13 cellular contexts compared by ENCODE assay signal in genomic region chr18:36441872-36442271, GRCh38.
DNase-seq lines count a peak whose midpoint lies in the region; ATAC-seq and TF ChIP-seq lines count a peak whose summit lies in the region.
"Had no signal": no experiment of that assay in that cellular context is flagged by ENCODE, and none has a peak within 500 bp of the region (broad histone marks: within the 10 kb centered on the region; RNA-seq: fewer than 3 reads in every experiment).

No MANE protein-coding gene starts in this region.

- H3F3A ChIP-seq in PC-3 (ENCODE audit: low read length, unreplicated experiment) = no peaks in the 10 kb centered on the region

- CTCF ChIA-PET in PC-3 (lab: Charles Lee) = no interaction called here

- H3K4me2 ChIP-seq in PC-3 (ENCODE audit: low read length) = no peak overlapping the region

- H3K9ac ChIP-seq in PC-3 (ENCODE audit: low read length) = no peak overlapping the region

- no peaks in the 10 kb centered on the region for H3K9me2 ChIP-seq in PC-3 (replicated peaks; ENCODE audit: low read length)

- POLR2A ChIA-PET in PC-3 (lab: Charles Lee; ENCODE audit: unreplicated experiment) = no interaction called here

- H3K36me3 ChIP-seq in PC-3 (ENCODE audit: low read depth, low read length) = no peaks in the 10 kb centered on the region

- peak; percentile 94 for DNase-seq in AG10803 (ENCODE audit: low read depth)
- peak; percentile 12 for DNase-seq in PC-3
- peak; percentile 81 for DNase-seq in epithelial cell of proximal tubule (ENCODE audit: low read depth)
- no peak for DNase-seq in omental fat pad (ENCODE audit: low spot score)
- DNase-seq in NCI-H1092 treated with DMSO at 0.1 percent for 48 hours (lab: John Stamatoyannopoulos, UW) = no peak
- DNase-seq in NCI-H146 treated with DMSO at 0.1 percent for 48 hours (lab: John Stamatoyannopoulos, UW; ENCODE audit: unreplicated experiment) = no peak
- no peak for DNase-seq in activated CD4-positive, alpha-beta T cell treated with anti-CD3 and anti-CD28 coated beads for 48 hours
- DNase-seq: CD8-positive, alpha-beta memory T cell; effector memory CD8-positive, alpha-beta T cell; stimulated activated CD4-positive, alpha-beta T cell treated with anti-CD3 and anti-CD28 coated beads, Interleukin-12 subunit alpha, Interleukin-12 subunit beta, amount 100 ng/mL, for 4 hours; stimulated activated naive CD4-positive, alpha-beta T cell treated with Interleukin-2 at 50 U/mL for 16 hours had no signal

- peaks cover 21% of the 10 kb centered on the region for H3K4me1 ChIP-seq in PC-3 (ENCODE audit: insufficient read depth, low read length)

- no peak overlapping the region for H3K4me3 ChIP-seq in AG10803 (ENCODE audit: low read length)
- no peak overlapping the region for H3K4me3 ChIP-seq in PC-3 (ENCODE audit: low read length)
- peak overlapping the region; percentile 1 for H3K4me3 ChIP-seq in epithelial cell of proximal tubule (ENCODE audit: low read depth, low read length)
- H3K4me3 ChIP-seq: lung had no signal

- H2AFZ ChIP-seq in PC-3 (ENCODE audit: low read length) = no peak overlapping the region

- BruUV-seq in PC-3 (replicated peaks; lab: Mats Ljungman, UMichigan) = no TSS peak

- H3K79me2 ChIP-seq in PC-3 (ENCODE audit: low read length) = no peaks in the 10 kb centered on the region

- H4K20me1 ChIP-seq in PC-3 (ENCODE audit: low read length) = no peaks in the 10 kb centered on the region

- intact Hi-C loops in PC-3 (cut with micrococcal nuclease) = no loop called here

- H3K27me3 ChIP-seq in PC-3 (ENCODE audit: low read length) = no peaks in the 10 kb centered on the region

- H3K9me3 ChIP-seq in PC-3 (ENCODE audit: low read length) = no peaks in the 10 kb centered on the region

- no peak for TF ChIP-seq CTCF in AG10803 (conservative IDR thresholded peaks at IDR 0.05; ENCODE audit: low read length)
- TF ChIP-seq CTCF in PC-3 (conservative IDR thresholded peaks at IDR 0.05; ENCODE audit: low read depth, low read length) = no peak
- no peak for TF ChIP-seq CTCF in epithelial cell of proximal tubule (conservative IDR thresholded peaks at IDR 0.05; ENCODE audit: low read depth, low read length)
- TF ChIP-seq CTCF in omental fat pad (IDR thresholded peaks at IDR 0.05) = no peak

- ATAC-seq in PC-3 = peak; percentile 39; the same call in 1 of the 2 replicates
- ATAC-seq in omental fat pad (ENCODE audit: low FRiP score) = peak; percentile 86
- ATAC-seq in GM19395 (IDR thresholded peaks at IDR 0.05; ENCODE audit: unreplicated experiment) = no peak
- ATAC-seq: effector memory CD8-positive, alpha-beta T cell had no signal

- no peak overlapping the region for H3K27ac ChIP-seq in PC-3 (ENCODE audit: low read length)

Comparison
In these comparisons a context has a peak if more than half of its experiments do, and no peak if none do; other contexts are left out.
1. DNase-seq: peak in AG10803 (single experiment), PC-3 (single experiment) and epithelial cell of proximal tubule (single experiment); none in omental fat pad (single experiment), NCI-H1092 treated with DMSO at 0.1 percent for 48 hours (single experiment), NCI-H146 treated with DMSO at 0.1 percent for 48 hours (single experiment) and activated CD4-positive, alpha-beta T cell treated with anti-CD3 and anti-CD28 coated beads for 48 hours (single experiment).